In genomic region chr6:6690144-6690483, GRCh38 we compare ENCODE assay signal across 15 cellular contexts.
DNase-seq lines count a peak whose midpoint lies in the region; ATAC-seq and TF ChIP-seq lines count a peak whose summit lies in the region.
"Had no signal": no experiment of that assay in that cellular context is flagged by ENCODE, and none has a peak within 500 bp of the region (broad histone marks: within the 10 kb centered on the region; RNA-seq: fewer than 3 reads in every experiment).

No MANE protein-coding gene starts in this region.

- H3K9me3 ChIP-seq in lower lobe of right lung (no peaks in the 10 kb centered on the region), suprapubic skin (no peaks in the 10 kb centered on the region)
- H3K9me3 ChIP-seq: testis had no signal

- H3K27me3 ChIP-seq in lower lobe of right lung (ENCODE audit: low read depth) (no peaks in the 10 kb centered on the region), suprapubic skin (no peaks in the 10 kb centered on the region)
- H3K27me3 ChIP-seq: cardiac muscle cell, testis had no signal

- no peak for ATAC-seq in lower lobe of right lung
- ATAC-seq in stimulated activated naive CD8-positive, alpha-beta T cell treated with anti-CD3 and anti-CD28 coated beads, Interleukin-15, Interleukin-2, amounts not matched to agents 100 U/mL and 50 U/mL, for 24 hours = no peak
- ATAC-seq in HG03108 (IDR thresholded peaks at IDR 0.05; ENCODE audit: unreplicated experiment) = no peak
- no peak for ATAC-seq in HG02642 (IDR thresholded peaks at IDR 0.05; ENCODE audit: poor library complexity, unreplicated experiment)

- DNase-seq in RWPE1 (ENCODE audit: low spot score) (no peak), caudate nucleus (lab: John Stamatoyannopoulos, UW) (no peak), lower lobe of right lung (no peak), suprapubic skin (ENCODE audit: low spot score in 2 of 2) (no peak), NCI-H1436 treated with DMSO at 0.1 percent for 48 hours (lab: John Stamatoyannopoulos, UW) (no peak)
- DNase-seq in stimulated activated naive CD8-positive, alpha-beta T cell treated with anti-CD3 and anti-CD28 coated beads, Interleukin-15, Interleukin-2, amounts not matched to agents 100 U/mL and 50 U/mL, for 24 hours = no peak
- DNase-seq: Caco-2; effector memory CD4-positive, alpha-beta T cell; NCI-H1694 treated with DMSO at 0.1 percent for 48 hours; NCI-H2227 treated with DMSO at 0.1 percent for 48 hours; SHP77 treated with DMSO at 0.1 percent for 48 hours; testis had no signal

- no peak for TF ChIP-seq CTCF in RWPE1 (conservative IDR thresholded peaks at IDR 0.05; ENCODE audit: low read depth)
- TF ChIP-seq CTCF in lower lobe of right lung (IDR thresholded peaks at IDR 0.05) = no peak
- TF ChIP-seq CTCF in suprapubic skin (IDR thresholded peaks at IDR 0.05) = no peak

- peak overlapping the region; percentile 95 for H3K27ac ChIP-seq in RWPE1
- H3K27ac ChIP-seq in caudate nucleus (ENCODE audit: low read depth, low read length) = peak overlapping the region; percentile 68
- H3K27ac ChIP-seq in lower lobe of right lung = peak overlapping the region; percentile 79
- peak overlapping the region; percentile 81 for H3K27ac ChIP-seq in suprapubic skin
- H3K27ac ChIP-seq: cardiac muscle cell had no signal

- H3K4me1 ChIP-seq in lower lobe of right lung (peaks cover 61% of the 10 kb centered on the region), suprapubic skin (peaks cover 46% of the 10 kb centered on the region)

- H3K4me3 ChIP-seq in lower lobe of right lung = no peak overlapping the region
- H3K4me3 ChIP-seq in suprapubic skin = no peak overlapping the region
- H3K4me3 ChIP-seq: cardiac muscle cell, testis had no signal

- TF ChIP-seq EP300 in suprapubic skin (IDR thresholded peaks at IDR 0.05) = no peak

- intact Hi-C loops in lower lobe of right lung (cut with DNase I) = no loop called here

- WGBS in suprapubic skin = 71% methylated on average over 1 of the region's 2 CpGs

- CTCF ChIA-PET in RWPE1 (lab: Yijun Ruan, JAX) = no interaction called here

- POLR2A ChIA-PET in RWPE1 (lab: Yijun Ruan, JAX; ENCODE audit: low non-redundant PET) = no interaction called here

- H3K36me3 ChIP-seq in lower lobe of right lung = no peaks in the 10 kb centered on the region
- no peaks in the 10 kb centered on the region for H3K36me3 ChIP-seq in suprapubic skin
- H3K36me3 ChIP-seq: cardiac muscle cell had no signal

- TF ChIP-seq POLR2A in suprapubic skin (IDR thresholded peaks at IDR 0.05) = no peak
